ENCODE assay signal across 8 cellular contexts in genomic region chrX:41084044-41084359, GRCh38. TPM values are rescaled to one million over a fixed set of nuclear protein-coding genes. Genes with fewer than 3 reads are reported as not detected.
A peak's percentile ranks its signal among the peaks of the same experiment; 100 is the strongest.
DNase-seq lines count a peak whose midpoint lies in the region; ATAC-seq and TF ChIP-seq lines count a peak whose summit lies in the region.

No MANE protein-coding gene starts in this region.

- no peaks in the 10 kb centered on the region for H3K27me3 Mint-ChIP-seq in WTC11 (ENCODE audit: low read depth)

- H3K36me3 ChIP-seq in A673 (ENCODE audit: insufficient read depth, low read length, poor library complexity, severe bottlenecking), result no peaks in the 10 kb centered on the region
- no peaks in the 10 kb centered on the region; the same call in 1 of the 2 replicates for H3K36me3 ChIP-seq in iPS DF 6.9 (ENCODE audit: control insufficient read depth, insufficient read depth, low read length)
- no peaks in the 10 kb centered on the region for H3K36me3 ChIP-seq in stomach

- WGBS in iPS DF 6.9 (ENCODE audit: insufficient coverage, insufficient read length), result no CpG with 5 or more reads among the region's 7 CpGs
- 0 to 4% (median 1%) methylated on average over 7 of the region's 7 CpGs for WGBS in stomach, 5 donors

- peaks cover 22% of the 10 kb centered on the region for H3K36me3 Mint-ChIP-seq in WTC11

- no peak for TF ChIP-seq POLR2A in stomach (IDR thresholded peaks at IDR 0.05)

- peak overlapping the region; percentile 99 for H3K27ac Mint-ChIP-seq in WTC11

- H3K9me3 Mint-ChIP-seq in WTC11, result no peaks in the 10 kb centered on the region

- peak overlapping the region; percentile 94 for H3K4me3 ChIP-seq in A673 (ENCODE audit: low read depth, low read length, poor library complexity, severe bottlenecking)
- H3K4me3 ChIP-seq in iPS DF 6.9 (ENCODE audit: low read length), result peak overlapping the region; percentile 96; the same call in 1 of the 2 replicates
- peak overlapping the region; percentile 23 to 85 (median 76) for H3K4me3 ChIP-seq in stomach

- H3K4me1 Mint-ChIP-seq in WTC11, result peaks cover 31% of the 10 kb centered on the region

- CTCF ChIA-PET in A673 (lab: Charles Lee), result no interaction called here
- CTCF ChIA-PET in WTC11 (lab: Charles Lee), result interaction anchor here (1.0 kb wide), 1 partner anchor 58 kb away, joined by 3 read pairs; no protein-coding TSS in a partner anchor

- H3K27me3 ChIP-seq in A673 (replicated peaks; ENCODE audit: insufficient read depth, low read depth, low read length, poor library complexity), result no peaks in the 10 kb centered on the region
- no peaks in the 10 kb centered on the region for H3K27me3 ChIP-seq in iPS DF 6.9 (ENCODE audit: control insufficient read depth, insufficient read depth, low read length)
- H3K27me3 ChIP-seq in stomach, result no peaks in the 10 kb centered on the region

- POLR2A ChIA-PET in A673 (lab: Charles Lee; ENCODE audit: low non-redundant PET), result no interaction called here
- POLR2A ChIA-PET in WTC11 (lab: Charles Lee), result interaction anchor here (0.9 to 3.4 kb wide), 4 partner anchors 31 to 74 kb away, joined by 3 to 20 read pairs (median 8); no protein-coding TSS in a partner anchor

- peak overlapping the region; percentile 81 for H3K4me3 Mint-ChIP-seq in WTC11

- no peak for TF ChIP-seq EP300 in stomach (IDR thresholded peaks at IDR 0.05)

- peaks cover 6% of the 10 kb centered on the region for H3K4me1 ChIP-seq in A673 (ENCODE audit: insufficient read depth, low read length, poor library complexity, severe bottlenecking)
- H3K4me1 ChIP-seq in iPS DF 6.9 (ENCODE audit: control insufficient read depth, insufficient read depth, low read length), result no peaks in the 10 kb centered on the region
- peaks cover 0 to 37% (median 14%) of the 10 kb centered on the region in 4 donors for H3K4me1 ChIP-seq in stomach

- TF ChIP-seq CTCF in A673 (conservative IDR thresholded peaks at IDR 0.05; ENCODE audit: low read depth, low read length) (no peak), WTC11 (IDR thresholded peaks at IDR 0.05) (no peak), stomach (IDR thresholded peaks at IDR 0.05) (no peak), GM20000 (IDR thresholded peaks at IDR 0.05; ENCODE audit: extremely low read depth, missing control alignments) (no peak)

- DNase-seq in A673 (ENCODE audit: low spot score), result no peak
- no peak for DNase-seq in WTC11 (ENCODE audit: low spot score)
- DNase-seq in iPS DF 6.9 (ENCODE audit: low read depth, low spot score), result no peak
- no peak for DNase-seq in stomach
- DNase-seq in GM20000 (ENCODE audit: low spot score), result no peak
- no peak for DNase-seq in islet precursor cell

- TSS peak; percentile 97 for BruUV-seq in A673 (replicated peaks; lab: Mats Ljungman, UMichigan)

- no peaks in the 10 kb centered on the region for H3K9me3 ChIP-seq in A673 (ENCODE audit: low read depth, low read length, poor library complexity, severe bottlenecking)
- H3K9me3 ChIP-seq in iPS DF 6.9 (ENCODE audit: control insufficient read depth, insufficient read depth, low read length), result no peaks in the 10 kb centered on the region
- no peaks in the 10 kb centered on the region for H3K9me3 ChIP-seq in stomach

- ATAC-seq in GM21619 (IDR thresholded peaks at IDR 0.05; ENCODE audit: unreplicated experiment), result peak; percentile 4
- no peak for ATAC-seq in WTC11
- no peak for ATAC-seq in esophagus mucosa

- intact Hi-C loops in A673 (cut with micrococcal nuclease; ENCODE audit: unreplicated experiment) (loop anchor here (1.0 kb wide), 1 partner anchor 57 kb away; no protein-coding TSS in a partner anchor), stomach (cut with DNase I; ENCODE audit: low total_unique reads) (no loop called here)

- peak overlapping the region; percentile 100 for H3K27ac ChIP-seq in A673 (ENCODE audit: low read depth, low read length, poor library complexity, severe bottlenecking)
- H3K27ac ChIP-seq in iPS DF 6.9 (ENCODE audit: low read length), result no peak overlapping the region
- peak overlapping the region; percentile 97 to 99 (median 98) for H3K27ac ChIP-seq in stomach

TF ChIP-seq in WTC11, 78 proteins besides CTCF, POLR2A, EP300 and RAD21:
- TF ChIP-seq PREB (CRISPR knock-in tag; IDR thresholded peaks at IDR 0.05; ENCODE audit: borderline replicate concordance) (no peak), NFE2L1 (CRISPR knock-in tag; IDR thresholded peaks at IDR 0.05) (no peak), HMGA2 (CRISPR knock-in tag; IDR thresholded peaks at IDR 0.05) (no peak), CBFB (CRISPR knock-in tag; IDR thresholded peaks at IDR 0.05; ENCODE audit: low read depth) (no peak)
- TF ChIP-seq, protein P1, sequence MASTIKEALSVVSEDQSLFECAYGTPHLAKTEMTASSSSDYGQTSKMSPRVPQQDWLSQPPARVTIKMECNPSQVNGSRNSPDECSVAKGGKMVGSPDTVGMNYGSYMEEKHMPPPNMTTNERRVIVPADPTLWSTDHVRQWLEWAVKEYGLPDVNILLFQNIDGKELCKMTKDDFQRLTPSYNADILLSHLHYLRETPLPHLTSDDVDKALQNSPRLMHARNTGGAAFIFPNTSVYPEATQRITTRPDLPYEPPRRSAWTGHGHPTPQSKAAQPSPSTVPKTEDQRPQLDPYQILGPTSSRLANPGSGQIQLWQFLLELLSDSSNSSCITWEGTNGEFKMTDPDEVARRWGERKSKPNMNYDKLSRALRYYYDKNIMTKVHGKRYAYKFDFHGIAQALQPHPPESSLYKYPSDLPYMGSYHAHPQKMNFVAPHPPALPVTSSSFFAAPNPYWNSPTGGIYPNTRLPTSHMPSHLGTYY (CRISPR knock-in tag; IDR thresholded peaks at IDR 0.05), result no peak

RNA-seq across cellular contexts. Expression of gene USP9X, which starts 1.2 kb away (rescaled TPM):
- total RNA-seq in A673 (2021) (70.6 and 76.0 TPM in 2 replicates), WTC11 (2021) (163 to 177 TPM (median 175 TPM) in 3 replicates), stomach (100 to 1,000 TPM in 3 of 5 donors, 10 to 100 TPM in 2; 49.6 to 252 (median 182) TPM), esophagus mucosa (47.3 TPM)
- 10 to 100 TPM in 1 of 3 donors, 1 to 10 TPM in 2; 6.5 to 10.0 (median 8.1) TPM for polyA plus RNA-seq in stomach
